8 cellular contexts compared by ENCODE assay signal in the genomic region with DNA sequence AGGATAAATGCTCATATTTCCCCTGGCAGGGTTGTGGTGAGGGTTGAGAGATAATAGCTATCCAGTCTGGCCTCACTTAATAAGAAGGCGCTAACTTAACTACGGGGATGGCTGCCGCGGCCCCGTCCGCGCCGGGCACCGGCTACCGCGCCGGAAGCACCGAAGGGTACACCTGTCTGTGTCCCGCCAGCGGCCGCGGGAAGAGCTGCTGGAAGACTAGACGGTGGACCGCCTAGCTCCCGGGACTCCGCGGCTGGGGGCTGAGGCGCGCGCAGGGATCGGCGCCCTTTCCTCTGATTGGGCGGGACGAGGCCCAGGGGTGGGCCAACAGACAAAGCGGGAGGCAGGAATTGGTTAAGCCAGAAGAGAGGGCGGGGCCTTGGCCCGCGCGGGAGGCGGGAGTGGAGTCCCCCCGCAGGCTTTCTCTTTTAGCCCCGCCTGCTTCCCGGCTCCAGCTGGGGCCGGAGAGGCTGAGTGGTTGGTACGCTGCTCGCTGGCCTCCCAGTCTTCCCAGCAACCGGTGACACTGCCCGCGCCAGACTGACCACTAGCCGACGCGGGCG. TPM values are rescaled to one million over a fixed set of nuclear protein-coding genes. Genes with fewer than 3 reads are reported as not detected.
A peak's percentile ranks its signal among the peaks of the same experiment; 100 is the strongest.
DNase-seq lines count a peak whose midpoint lies in the region; ATAC-seq, FAIRE-seq and TF ChIP-seq lines count a peak whose summit lies in the region.

A gene (plus strand): TSS at position 431 of the 563 bp plus-strand sequence. CDS start 9,051 bp downstream, outside the sequence.

- H3K27me3 ChIP-seq in BE2C (peaks cover 24% of the 10 kb centered on the region), kidney epithelial cell (ENCODE audit: control insufficient read depth, insufficient read depth, low read length) (no peaks in the 10 kb centered on the region)

- TF ChIP-seq CTCF in BE2C (IDR thresholded peaks at IDR 0.05; ENCODE audit: low read depth, low read length) (no peak), kidney epithelial cell (IDR thresholded peaks at IDR 0.05; ENCODE audit: insufficient read depth, low read length, poor library complexity, severe bottlenecking) (no peak)

- peak; percentile 73 for FAIRE-seq in GM19239 (lab: Jason Lieb, UNC)

- H3K9me3 ChIP-seq in BE2C = no peaks in the 10 kb centered on the region

- peak within 1 kb of the TSS; percentile 85 for H3K4me3 ChIP-seq in BE2C (ENCODE audit: low read depth, low read length)
- peak within 1 kb of the TSS; percentile 93 for H3K4me3 ChIP-seq in kidney epithelial cell (ENCODE audit: low read depth, low read length)

- H3K4me1 ChIP-seq in BE2C = no peaks in the 10 kb centered on the region

- DNase-seq in BE2C = peak; percentile 99
- DNase-seq in GM19239 (ENCODE audit: insufficient read length, low spot score) = peak; percentile 88
- peak; percentile 89 for DNase-seq in NCI-H510A treated with DMSO at 0.1 percent for 48 hours (lab: John Stamatoyannopoulos, UW)
- DNase-seq in activated CD4-positive, alpha-beta T cell treated with anti-CD3 and anti-CD28 coated beads for 1 hour = peak; percentile 88
- peak; percentile 93 to 98 for DNase-seq in cerebellar nuclear complex (lab: John Stamatoyannopoulos, UW)
- peak; percentile 88 for DNase-seq in kidney epithelial cell (ENCODE audit: low read depth)
- DNase-seq in stimulated activated CD4-positive, alpha-beta T cell treated with anti-CD3 and anti-CD28 coated beads, Interleukin-15, amount 100 ng/mL, for 24 hours = peak; percentile 97

- ATAC-seq in HG03442 (IDR thresholded peaks at IDR 0.05; ENCODE audit: unreplicated experiment) = peak; percentile 82

- H3K36me3 ChIP-seq in BE2C = no peaks in the 10 kb centered on the region
- H3K36me3 ChIP-seq in kidney epithelial cell (ENCODE audit: control insufficient read depth, insufficient read depth, low read length) = no peaks in the 10 kb centered on the region

RNA-seq across cellular contexts. Expression of the gene that starts here (rescaled TPM):
- polyA plus RNA-seq in BE2C (2012; ENCODE audit: insufficient read depth, insufficient read length, low read depth) = 26.8 TPM
- 28.7 and 33.8 TPM in 2 replicates for total RNA-seq in kidney epithelial cell

Comparison
In these comparisons a context has a peak if more than half of its experiments do, and no peak if none do; other contexts are left out.
1. Peak in every context shown above with its lines: DNase-seq, ATAC-seq and H3K4me3 ChIP-seq.